Comparison of ENCODE assay signal across 8 cellular contexts in genomic region chr4:123488916-123489315, GRCh38.
DNase-seq lines count a peak whose midpoint lies in the region; ATAC-seq and TF ChIP-seq lines count a peak whose summit lies in the region.

No MANE protein-coding gene starts in this region.

- ATAC-seq in GM21447 (IDR thresholded peaks at IDR 0.05; ENCODE audit: unreplicated experiment): peak; percentile 84
- peak; percentile 99 for ATAC-seq in stimulated activated naive CD8-positive, alpha-beta T cell treated with anti-CD3 and anti-CD28 coated beads, Interleukin-15, Interleukin-2, amounts not matched to agents 100 U/mL and 50 U/mL, for 24 hours

- H3K79me2 ChIP-seq in mammary epithelial cell (ENCODE audit: insufficient read depth, low read length): no peaks in the 10 kb centered on the region

- H3K4me1 Mint-ChIP-seq in CD8-positive, alpha-beta memory T cell: no peaks in the 10 kb centered on the region

- intact Hi-C loops in mammary epithelial cell (cut with micrococcal nuclease): no loop called here

- peaks cover 0 to 4% of the 10 kb centered on the region in 2 donors for H3K27me3 Mint-ChIP-seq in CD8-positive, alpha-beta memory T cell

- no peaks in the 10 kb centered on the region for H3K27me3 ChIP-seq in mammary epithelial cell (ENCODE audit: insufficient read depth, low read length)
- no peaks in the 10 kb centered on the region for H3K27me3 ChIP-seq in CD8-positive, alpha-beta memory T cell (ENCODE audit: insufficient read depth, low read length, poor library complexity, severe bottlenecking)

- peak overlapping the region; percentile 20 for H3K4me2 ChIP-seq in mammary epithelial cell (ENCODE audit: insufficient read depth, low read depth, low read length)

- no peak for TF ChIP-seq CTCF in AG10803 (conservative IDR thresholded peaks at IDR 0.05; ENCODE audit: low read length)
- no peak for TF ChIP-seq CTCF in mammary epithelial cell (conservative IDR thresholded peaks at IDR 0.05 in 1 of 2, IDR thresholded peaks at IDR 0.05 in 1 of 2; ENCODE audit: extremely low read depth in 1 of 2, insufficient read depth in 1 of 2, low read depth in 1 of 2, low read length in 2 of 2)

- peaks cover 0 to 2% (median 0%) of the 10 kb centered on the region in 5 donors for H3K9me3 Mint-ChIP-seq in CD8-positive, alpha-beta memory T cell

- H2AFZ ChIP-seq in mammary epithelial cell (ENCODE audit: low read depth, low read length): no peak overlapping the region

- H3K4me3 ChIP-seq in AG10803 (ENCODE audit: low read length): no peak overlapping the region
- no peak overlapping the region for H3K4me3 ChIP-seq in mammary epithelial cell (replicated peaks in 1 of 3; ENCODE audit: insufficient read depth in 1 of 3, low read depth in 2 of 3, low read length in 3 of 3)
- H3K4me3 ChIP-seq in CD8-positive, alpha-beta memory T cell (ENCODE audit: low read length): no peak overlapping the region

- H3K9me3 ChIP-seq in mammary epithelial cell (replicated peaks; ENCODE audit: insufficient read depth, low read length): no peaks in the 10 kb centered on the region
- no peaks in the 10 kb centered on the region for H3K9me3 ChIP-seq in CD8-positive, alpha-beta memory T cell (ENCODE audit: low read length)

- CTCF ChIA-PET in mammary epithelial cell (lab: Charles Lee; ENCODE audit: low non-redundant PET): interaction anchor here (0.8 kb wide), 1 partner anchor 74 kb away, joined by 4 read pairs; no protein-coding TSS in a partner anchor
- CTCF ChIA-PET in CD8-positive, alpha-beta memory T cell (lab: Charles Lee): interaction anchor here (1.5 kb wide), 1 partner anchor 28 kb away, joined by 4 read pairs; no protein-coding TSS in a partner anchor

- POLR2A ChIA-PET in CD8-positive, alpha-beta memory T cell (lab: Charles Lee): no interaction called here

- in situ Hi-C loops in mammary epithelial cell (cut with MboI; ENCODE audit: low sequenced_read_pairs in 2 of 2): no loop called here

- H3K36me3 ChIP-seq in mammary epithelial cell (ENCODE audit: insufficient read depth, low read length): no peaks in the 10 kb centered on the region
- no peaks in the 10 kb centered on the region for H3K36me3 ChIP-seq in CD8-positive, alpha-beta memory T cell (ENCODE audit: insufficient read depth, low read length)

- peak overlapping the region in 2 of 8 donors; percentile 26 to 57 for H3K27ac Mint-ChIP-seq in CD8-positive, alpha-beta memory T cell

- dilution Hi-C loops in mammary epithelial cell (cut with HindIII; ENCODE audit: low sequenced_read_pairs): no loop called here

- H4K20me1 ChIP-seq in mammary epithelial cell (ENCODE audit: insufficient read depth, low read length): no peaks in the 10 kb centered on the region

- no peak overlapping the region for H3K9ac ChIP-seq in mammary epithelial cell (ENCODE audit: insufficient read depth, low read length)

- H3K4me1 ChIP-seq in mammary epithelial cell (ENCODE audit: insufficient read depth, low read length): peaks cover 10% of the 10 kb centered on the region
- no peaks in the 10 kb centered on the region for H3K4me1 ChIP-seq in CD8-positive, alpha-beta memory T cell (ENCODE audit: insufficient read depth, low read length)

- 33% methylated on average over 5 of the region's 5 CpGs for WGBS in mammary epithelial cell (ENCODE audit: low coverage, missing lambda C conversion rate)

- BruUV-seq in mammary epithelial cell (replicated peaks; lab: Mats Ljungman, UMichigan): no TSS peak

- peaks cover 0 to 1% (median 0%) of the 10 kb centered on the region in 3 donors for H3K36me3 Mint-ChIP-seq in CD8-positive, alpha-beta memory T cell

- no peak overlapping the region for H3K4me3 Mint-ChIP-seq in CD8-positive, alpha-beta memory T cell

- H3K27ac ChIP-seq in mammary epithelial cell (ENCODE audit: insufficient read depth, low read depth, low read length): peak overlapping the region; percentile 29
- no peak overlapping the region for H3K27ac ChIP-seq in CD8-positive, alpha-beta memory T cell (ENCODE audit: low read depth, low read length)

- DNase-seq in AG10803 (ENCODE audit: low read depth): peak; percentile 24
- DNase-seq in LHCN-M2 (ENCODE audit: low read depth): peak; percentile 85
- peak; percentile 95 for DNase-seq in mammary epithelial cell
- DNase-seq in stimulated activated naive CD8-positive, alpha-beta T cell treated with anti-CD3 and anti-CD28 coated beads, Interleukin-15, Interleukin-2, amounts not matched to agents 100 U/mL and 50 U/mL, for 24 hours: no peak
- DNase-seq in iPS-NIHi7 (ENCODE audit: extremely low spot score): no peak
- DNase-seq in NCI-H345 (lab: John Stamatoyannopoulos, UW): no peak
- no peak for DNase-seq in CD8-positive, alpha-beta memory T cell

Comparison
In these comparisons a context has a peak if more than half of its experiments do, and no peak if none do; other contexts are left out.
1. DNase-seq: peak in AG10803 (single experiment), LHCN-M2 (single experiment) and mammary epithelial cell (single experiment); none in stimulated activated naive CD8-positive, alpha-beta T cell treated with anti-CD3 and anti-CD28 coated beads, Interleukin-15, Interleukin-2, amounts not matched to agents 100 U/mL and 50 U/mL, for 24 hours (single experiment), iPS-NIHi7 (single experiment), NCI-H345 (single experiment) and CD8-positive, alpha-beta memory T cell (0 of 5).